ENCODE assay signal across 22 cellular contexts in the genomic region with DNA sequence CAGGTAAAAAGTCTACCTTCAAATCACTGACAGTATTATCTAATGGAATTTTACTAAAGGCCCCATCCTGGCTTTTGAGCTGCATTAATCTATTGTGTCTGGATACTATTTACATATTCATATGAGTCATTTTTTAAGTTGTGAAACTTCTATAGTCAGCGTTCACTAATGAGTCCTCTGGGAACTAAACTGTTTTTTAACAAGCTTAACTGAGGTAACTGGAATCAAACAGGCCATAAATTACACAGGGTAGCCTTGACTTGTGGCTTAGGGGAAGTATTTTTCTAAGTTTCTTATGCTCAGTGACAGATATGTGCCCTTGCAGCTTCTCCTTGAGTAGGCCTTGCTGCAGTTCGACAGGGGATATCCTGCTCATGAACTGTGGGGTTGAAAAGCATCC.
"Had no signal": no experiment of that assay in that cellular context is flagged by ENCODE, and none has a peak within 500 bp of the region (broad histone marks: within the 10 kb centered on the region; RNA-seq: fewer than 3 reads in every experiment).

No MANE protein-coding gene starts in this region.

- H3K4me3 ChIP-seq: adrenal gland, ascending aorta, coronary artery, lower lobe of right lung, neural progenitor cell, smooth muscle cell, thoracic aorta, vagina had no signal

- H3K27ac ChIP-seq: adrenal gland, ascending aorta, coronary artery, epithelial cell of prostate, foreskin keratinocyte, lower lobe of right lung, neural progenitor cell, thoracic aorta, vagina, WERI-Rb-1 had no signal

- H3K9ac ChIP-seq: neural progenitor cell had no signal

- H3K4me1 ChIP-seq: adrenal gland, ascending aorta, foreskin keratinocyte, lower lobe of right lung, neural progenitor cell, vagina had no signal

- H3K27me3 ChIP-seq: adrenal gland, ascending aorta, foreskin keratinocyte, neural progenitor cell, vagina had no signal

- DNase-seq: activated CD4-positive, alpha-beta T cell treated with anti-CD3 and anti-CD28 coated beads, Interleukin-2, amount 50 U/mL, for 1 hour; activated CD4-positive, CD25-positive, alpha-beta regulatory T cell treated with anti-CD3 and anti-CD28 coated beads, Interleukin-2, amount 50 U/mL, for 72 hours; activated CD8-positive, alpha-beta T cell treated with anti-CD3 and anti-CD28 coated beads, Interleukin-2, amount 10 ng/mL, durations not matched to agents 7 days and 5 days; activated gamma-delta T cell treated with Interleukin-2 at 50 U/mL for 16 hours; adrenal gland; foreskin keratinocyte; lower lobe of right lung; naive thymus-derived CD4-positive, alpha-beta T cell; posterior cingulate gyrus; stimulated activated CD4-positive, alpha-beta T cell treated with anti-CD3 and anti-CD28 coated beads, Interleukin-15, amount 100 ng/mL, for 24 hours; stimulated activated CD8-positive, alpha-beta memory T cell treated with anti-CD3 and anti-CD28 coated beads, Interleukin-4, amount 100 ng/mL, for 48 hours; stimulated activated naive B cell treated with anti-CD40 and anti-IgM and Interleukin-4, amounts not matched to agents 10 μg/mL and 1 μg/mL and 100 μg/mL, for 72 hours; WERI-Rb-1 had no signal

- FAIRE-seq: keratinocyte, TTC549 had no signal

- H3K36me3 ChIP-seq: adrenal gland, lower lobe of right lung, thoracic aorta, WERI-Rb-1 had no signal
